Comparison of ENCODE assay signal across 1 cellular context in the genomic region with DNA sequence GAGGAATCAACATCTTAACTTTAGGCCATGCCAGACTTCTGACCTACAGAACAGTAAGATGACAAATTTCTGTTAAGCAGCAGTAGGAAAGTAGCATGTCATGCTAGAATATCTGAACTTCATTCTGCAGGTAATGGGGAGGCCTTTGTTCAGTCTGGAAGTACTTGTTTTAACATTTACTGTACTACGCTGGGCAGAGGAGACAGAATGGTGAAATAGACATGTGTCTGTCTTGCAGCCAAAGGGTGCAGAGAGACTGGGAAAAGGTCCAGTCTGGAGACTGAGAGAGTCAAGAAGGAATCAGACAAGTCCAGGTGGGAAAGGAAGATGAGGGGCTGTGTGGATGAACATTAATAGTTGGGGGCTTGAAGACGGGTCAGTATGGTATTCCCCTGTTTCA.
TF ChIP-seq lines count a peak whose summit lies in the region.

No MANE protein-coding gene starts in this region.

TF ChIP-seq in GM12878, 131 proteins besides CTCF, POLR2A, EP300 and RAD21:
- TF ChIP-seq NBN (IDR thresholded peaks at IDR 0.05) (no peak), SMARCA5 (IDR thresholded peaks at IDR 0.05) (no peak), ZNF274 (IDR thresholded peaks at IDR 0.05; ENCODE audit: insufficient read depth, insufficient read length) (no peak), ETV6 (conservative IDR thresholded peaks at IDR 0.05 in 1 of 2, IDR thresholded peaks at IDR 0.05 in 1 of 2; ENCODE audit: borderline replicate concordance in 1 of 2, low read depth in 1 of 2) (no peak), SIN3A (IDR thresholded peaks at IDR 0.05; ENCODE audit: low read depth, low read length) (no peak), SREBF2 (IDR thresholded peaks at IDR 0.05; ENCODE audit: low read length) (no peak), RELA (IDR thresholded peaks at IDR 0.05; ENCODE audit: borderline replicate concordance, partially characterized antibody) (no peak), CREB1 (IDR thresholded peaks at IDR 0.05; ENCODE audit: low read depth) (no peak), RCOR1 (conservative IDR thresholded peaks at IDR 0.05; ENCODE audit: low read depth, low read length) (no peak), SUPT20H (IDR thresholded peaks at IDR 0.05; ENCODE audit: borderline replicate concordance, control insufficient read depth, low read depth, low read length) (no peak), GABPA (IDR thresholded peaks at IDR 0.05; ENCODE audit: low read depth) (no peak), CHD4 (IDR thresholded peaks at IDR 0.05) (no peak), BHLHE40 (IDR thresholded peaks at IDR 0.05; ENCODE audit: borderline replicate concordance in 1 of 2, low read depth in 2 of 2, low read length in 1 of 2) (no peak), POU2F2 (IDR thresholded peaks at IDR 0.05; ENCODE audit: borderline replicate concordance, low read depth, low read length) (no peak), POLR2AphosphoS5 (IDR thresholded peaks at IDR 0.05; ENCODE audit: low read length) (no peak), NFYA (IDR thresholded peaks at IDR 0.05; ENCODE audit: borderline replicate concordance, low read depth, low read length) (no peak), CEBPB (IDR thresholded peaks at IDR 0.05; ENCODE audit: borderline replicate concordance in 1 of 2, low read depth in 2 of 2, low read length in 2 of 2) (no peak)
- TF ChIP-seq, protein P1, sequence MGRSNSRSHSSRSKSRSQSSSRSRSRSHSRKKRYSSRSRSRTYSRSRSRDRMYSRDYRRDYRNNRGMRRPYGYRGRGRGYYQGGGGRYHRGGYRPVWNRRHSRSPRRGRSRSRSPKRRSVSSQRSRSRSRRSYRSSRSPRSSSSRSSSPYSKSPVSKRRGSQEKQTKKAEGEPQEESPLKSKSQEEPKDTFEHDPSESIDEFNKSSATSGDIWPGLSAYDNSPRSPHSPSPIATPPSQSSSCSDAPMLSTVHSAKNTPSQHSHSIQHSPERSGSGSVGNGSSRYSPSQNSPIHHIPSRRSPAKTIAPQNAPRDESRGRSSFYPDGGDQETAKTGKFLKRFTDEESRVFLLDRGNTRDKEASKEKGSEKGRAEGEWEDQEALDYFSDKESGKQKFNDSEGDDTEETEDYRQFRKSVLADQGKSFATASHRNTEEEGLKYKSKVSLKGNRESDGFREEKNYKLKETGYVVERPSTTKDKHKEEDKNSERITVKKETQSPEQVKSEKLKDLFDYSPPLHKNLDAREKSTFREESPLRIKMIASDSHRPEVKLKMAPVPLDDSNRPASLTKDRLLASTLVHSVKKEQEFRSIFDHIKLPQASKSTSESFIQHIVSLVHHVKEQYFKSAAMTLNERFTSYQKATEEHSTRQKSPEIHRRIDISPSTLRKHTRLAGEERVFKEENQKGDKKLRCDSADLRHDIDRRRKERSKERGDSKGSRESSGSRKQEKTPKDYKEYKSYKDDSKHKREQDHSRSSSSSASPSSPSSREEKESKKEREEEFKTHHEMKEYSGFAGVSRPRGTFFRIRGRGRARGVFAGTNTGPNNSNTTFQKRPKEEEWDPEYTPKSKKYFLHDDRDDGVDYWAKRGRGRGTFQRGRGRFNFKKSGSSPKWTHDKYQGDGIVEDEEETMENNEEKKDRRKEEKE (IDR thresholded peaks at IDR 0.05): no peak
